ENCODE assay signal across 8 cellular contexts in genomic region chr10:130110236-130111114, GRCh38. TPM values are rescaled to one million over a fixed set of nuclear protein-coding genes. Genes with fewer than 3 reads are reported as not detected.
DNase-seq lines count a peak whose midpoint lies in the region; ATAC-seq and TF ChIP-seq lines count a peak whose summit lies in the region.

C10orf143 (minus strand) TSS chr10:130110830; CDS start chr10:130110772, 58 bp downstream.

- 0% methylated on average over 10 of the region's 71 CpGs; no CpG with 5 or more reads in 1 of the 2 donors for WGBS in gastroesophageal sphincter (ENCODE audit: low coverage in 1 of 2), 2 donors

- DNase-seq in GM04503 (ENCODE audit: low read depth), result peak; percentile 90
- DNase-seq in HFF-Myc (ENCODE audit: extremely low read depth, low read depth), result peak; percentile 85
- peak; percentile 93 for DNase-seq in MV-4-11 (lab: John Stamatoyannopoulos, UW)
- peak; percentile 98 to 100 for DNase-seq in SJSA1 (ENCODE audit: low read depth in 1 of 2, low spot score in 2 of 2)
- DNase-seq in activated naive CD4-positive, alpha-beta T cell treated with anti-CD3 and anti-CD28 coated beads, Interleukin-2, amount 10 ng/mL, durations not matched to agents 7 days and 5 days, result peak; percentile 97
- DNase-seq in non-pigmented ciliary epithelial cell (ENCODE audit: low read depth), result peak; percentile 84
- DNase-seq in superior temporal gyrus (ENCODE audit: extremely low spot score), result peak; percentile 97

- H3K9me3 ChIP-seq in SJSA1 (replicated peaks) (no peaks in the 10 kb centered on the region), gastroesophageal sphincter (no peaks in the 10 kb centered on the region)

- H3K4me1 Mint-ChIP-seq in activated naive CD4-positive, alpha-beta T cell treated with anti-CD3 and anti-CD28 coated beads, Interleukin-2, amount 10 ng/mL, durations not matched to agents 7 days and 5 days, result peaks cover 41% of the 10 kb centered on the region

- peak within 1 kb of the TSS; percentile 83 for H3K4me3 Mint-ChIP-seq in activated naive CD4-positive, alpha-beta T cell treated with anti-CD3 and anti-CD28 coated beads, Interleukin-2, amount 10 ng/mL, durations not matched to agents 7 days and 5 days

- no peaks in the 10 kb centered on the region for H3K27me3 ChIP-seq in SJSA1 (replicated peaks)
- no peaks in the 10 kb centered on the region for H3K27me3 ChIP-seq in gastroesophageal sphincter

- H3K36me3 ChIP-seq in SJSA1 (no peaks in the 10 kb centered on the region; the same call in 1 of the 2 replicates), gastroesophageal sphincter (peaks cover 0 to 7% of the 10 kb centered on the region in 2 donors)

- no peaks in the 10 kb centered on the region for H3K9me3 Mint-ChIP-seq in activated naive CD4-positive, alpha-beta T cell treated with anti-CD3 and anti-CD28 coated beads, Interleukin-2, amount 10 ng/mL, durations not matched to agents 7 days and 5 days

- CTCF ChIA-PET in activated naive CD4-positive, alpha-beta T cell treated with anti-CD3 and anti-CD28 coated beads, Interleukin-2, amount 10 ng/mL, durations not matched to agents 7 days and 5 days (lab: Charles Lee), result interaction anchor here (0.7 to 3.6 kb wide), 12 partner anchors 10 to 141 kb away, joined by 3 to 34 read pairs (median 4); partner anchors contain the start of gene GLRX3

- no peak for TF ChIP-seq EP300 in gastroesophageal sphincter (IDR thresholded peaks at IDR 0.05)

- peak within 1 kb of the TSS; percentile 95 for H3K27ac ChIP-seq in SJSA1
- peak within 1 kb of the TSS; percentile 73 to 97 (median 95) for H3K27ac ChIP-seq in gastroesophageal sphincter

- H3K4me3 ChIP-seq in HFF-Myc (replicated peaks; ENCODE audit: low read depth, low read length) (peak within 1 kb of the TSS; percentile 96), SJSA1 (peak within 1 kb of the TSS; percentile 72), gastroesophageal sphincter (peak within 1 kb of the TSS; percentile 54 to 82)

- TF ChIP-seq CTCF in HFF-Myc (IDR thresholded peaks at IDR 0.05; ENCODE audit: low read depth, low read length, missing control alignments) (no peak), gastroesophageal sphincter (IDR thresholded peaks at IDR 0.05) (no peak)

- no peaks in the 10 kb centered on the region for H3K27me3 Mint-ChIP-seq in activated naive CD4-positive, alpha-beta T cell treated with anti-CD3 and anti-CD28 coated beads, Interleukin-2, amount 10 ng/mL, durations not matched to agents 7 days and 5 days

- peaks cover 15% of the 10 kb centered on the region for H3K36me3 Mint-ChIP-seq in activated naive CD4-positive, alpha-beta T cell treated with anti-CD3 and anti-CD28 coated beads, Interleukin-2, amount 10 ng/mL, durations not matched to agents 7 days and 5 days

- peak; percentile 74 to 85 for TF ChIP-seq POLR2A in gastroesophageal sphincter (IDR thresholded peaks at IDR 0.05)

- peak within 1 kb of the TSS; percentile 95 for H3K27ac Mint-ChIP-seq in activated naive CD4-positive, alpha-beta T cell treated with anti-CD3 and anti-CD28 coated beads, Interleukin-2, amount 10 ng/mL, durations not matched to agents 7 days and 5 days

- H3K4me1 ChIP-seq in SJSA1 (replicated peaks) (peaks cover 13% of the 10 kb centered on the region), gastroesophageal sphincter (peaks cover 0 to 38% (median 11%) of the 10 kb centered on the region in 3 donors)

- ATAC-seq in gastroesophageal sphincter, result peak; percentile 96

RNA-seq across cellular contexts. Expression of gene C10orf143, which starts in this region (rescaled TPM):
- 0.16 TPM in 1 of 2 replicates, not detected in the other for total RNA-seq in SJSA1 (2014; rRNA removed; shearing (Covaris generic))
- 1 to 10 TPM; 1.1 to 5.4 (median 4.6) TPM for total RNA-seq in gastroesophageal sphincter

Comparison
In these comparisons a context has a peak if more than half of its experiments do, and no peak if none do; other contexts are left out.
1. Peak in every context shown above with its lines: DNase-seq, ATAC-seq, H3K4me3 ChIP-seq and H3K27ac ChIP-seq.
2. Peak in DNase-seq, H3K4me3 ChIP-seq and H3K27ac ChIP-seq in SJSA1; RNA of the gene not detected or under 1 TPM.